8 cellular contexts compared by ENCODE assay signal in the genomic region with DNA sequence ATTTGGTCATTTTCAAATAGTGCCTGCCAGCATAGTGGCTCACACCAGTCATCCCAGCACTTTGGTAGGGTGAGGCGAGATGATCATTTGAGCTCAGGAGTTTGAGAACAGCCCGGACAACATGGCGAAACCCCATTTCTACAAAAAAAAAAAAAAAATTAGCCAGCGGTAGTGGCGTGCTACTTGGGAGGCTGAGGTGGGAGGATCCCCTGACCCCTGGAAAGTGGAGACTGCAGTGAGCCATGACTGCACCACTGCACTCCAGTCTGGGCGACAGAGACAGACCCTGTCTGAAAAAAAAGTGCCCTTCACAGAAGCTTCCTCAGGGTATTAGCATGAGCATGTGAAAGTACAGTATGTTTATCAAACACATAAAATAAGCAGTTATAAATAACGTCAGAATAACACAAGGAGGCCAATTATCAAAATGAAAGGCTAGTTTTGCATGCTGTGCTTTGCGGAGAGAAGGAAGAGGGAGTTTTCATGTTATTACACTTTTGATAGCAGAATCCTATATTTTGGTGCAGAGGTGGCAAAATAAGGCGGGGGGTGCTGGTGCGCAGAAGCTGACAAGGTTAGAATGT. TPM values are rescaled to one million over a fixed set of nuclear protein-coding genes. Genes with fewer than 3 reads are reported as not detected.
DNase-seq lines count a peak whose midpoint lies in the region; ATAC-seq, FAIRE-seq and TF ChIP-seq lines count a peak whose summit lies in the region.

No MANE protein-coding gene starts in this region.

- peak overlapping the region; percentile 89 for H3K4me2 ChIP-seq in astrocyte (ENCODE audit: low read length)

- TF ChIP-seq CTCF in cardiac muscle cell (IDR thresholded peaks at IDR 0.05; ENCODE audit: low read depth, low read length), result no peak
- TF ChIP-seq CTCF in astrocyte (IDR thresholded peaks at IDR 0.05; ENCODE audit: insufficient read depth, low read depth, low read length), result no peak
- TF ChIP-seq CTCF in lower leg skin (IDR thresholded peaks at IDR 0.05), result no peak
- TF ChIP-seq CTCF in uterus (IDR thresholded peaks at IDR 0.05), result no peak

- H3K79me2 ChIP-seq in astrocyte (ENCODE audit: insufficient read depth, low read length), result peaks cover 42% of the 10 kb centered on the region

- H4K20me1 ChIP-seq in astrocyte (ENCODE audit: insufficient read depth, low read length), result no peaks in the 10 kb centered on the region

- WGBS in lower leg skin, 2 donors, result 44 to 46% methylated on average over 10 of the region's 10 CpGs

- H3K4me1 Mint-ChIP-seq in astrocyte (ENCODE audit: low read depth, unreplicated experiment), result peaks cover 11% of the 10 kb centered on the region

- H3K4me3 ChIP-seq in cardiac muscle cell (peak overlapping the region; percentile 53), astrocyte (ENCODE audit: insufficient read depth, low read depth, low read length) (peak overlapping the region; percentile 59), lower leg skin (ENCODE audit: low read depth, poor library complexity, severe bottlenecking) (peak overlapping the region; percentile 14), uterus (peak overlapping the region; percentile 41 to 95)

- H2AFZ ChIP-seq in astrocyte (ENCODE audit: low read depth, low read length), result peak overlapping the region; percentile 68

- H3K27me3 ChIP-seq in cardiac muscle cell (no peaks in the 10 kb centered on the region), astrocyte (ENCODE audit: insufficient read depth, low read length) (no peaks in the 10 kb centered on the region), uterus (no peaks in the 10 kb centered on the region)

- DNase-seq in cardiac muscle cell (ENCODE audit: low read depth in 1 of 2, low spot score in 1 of 2), result no peak
- no peak for DNase-seq in cardiac septum (ENCODE audit: low spot score)
- DNase-seq in astrocyte (ENCODE audit: low read depth), result no peak
- no peak for DNase-seq in lower leg skin (ENCODE audit: low spot score in 2 of 2)
- DNase-seq in uterus, result no peak
- no peak for DNase-seq in HCEC 1CT
- no peak for DNase-seq in middle frontal gyrus (ENCODE audit: extremely low spot score, low spot score)

- H3K27me3 Mint-ChIP-seq in astrocyte (ENCODE audit: low read depth, unreplicated experiment), result no peaks in the 10 kb centered on the region

- no peaks in the 10 kb centered on the region for H3K9me3 Mint-ChIP-seq in astrocyte (ENCODE audit: unreplicated experiment)

- H3K9me3 ChIP-seq in cardiac muscle cell (ENCODE audit: low read depth) (no peaks in the 10 kb centered on the region), astrocyte (ENCODE audit: insufficient read depth, low read depth, low read length) (no peaks in the 10 kb centered on the region), uterus (no peaks in the 10 kb centered on the region)

- ATAC-seq in GM18867 (IDR thresholded peaks at IDR 0.05; ENCODE audit: unreplicated experiment), result no peak

- no peaks in the 10 kb centered on the region for H3K36me3 ChIP-seq in cardiac muscle cell
- H3K36me3 ChIP-seq in astrocyte (ENCODE audit: insufficient read depth, low read length), result peaks cover 3% of the 10 kb centered on the region
- H3K36me3 ChIP-seq in uterus, result no peaks in the 10 kb centered on the region

- peak overlapping the region; percentile 93 for H3K27ac ChIP-seq in cardiac muscle cell
- peak overlapping the region; percentile 61 for H3K27ac ChIP-seq in astrocyte (ENCODE audit: low read depth, low read length)
- H3K27ac ChIP-seq in uterus, result peak overlapping the region; percentile 83 to 87

- peak overlapping the region; percentile 67 for H3K9ac ChIP-seq in astrocyte (ENCODE audit: low read length)

- intact Hi-C loops in cardiac septum (cut with DNase I) (loop anchor here (1.0 to 5.0 kb wide), 3 partner anchors 39 to 133 kb away; no protein-coding TSS in a partner anchor), lower leg skin (cut with DNase I; ENCODE audit: low total_unique reads) (no loop called here), uterus (cut with DNase I; ENCODE audit: low total_unique reads) (loop anchor here (5.0 kb wide), 1 partner anchor 752 kb away; the partner anchor contains the start of gene SUCO)

- H3K4me1 ChIP-seq in cardiac muscle cell (ENCODE audit: low read depth) (no peaks in the 10 kb centered on the region), astrocyte (ENCODE audit: insufficient read depth, low read length) (peaks cover 5% of the 10 kb centered on the region), uterus (peaks cover 0 to 4% of the 10 kb centered on the region in 2 donors)

- H3K27ac Mint-ChIP-seq in astrocyte (ENCODE audit: unreplicated experiment), result peak overlapping the region; percentile 94

- H3K36me3 Mint-ChIP-seq in astrocyte (ENCODE audit: low read depth, unreplicated experiment), result peaks cover 2% of the 10 kb centered on the region

- peak overlapping the region; percentile 96 for H3K4me3 Mint-ChIP-seq in astrocyte (ENCODE audit: unreplicated experiment)

- no peak for TF ChIP-seq POLR2A in lower leg skin (IDR thresholded peaks at IDR 0.05)
- no peak for TF ChIP-seq POLR2A in uterus (IDR thresholded peaks at IDR 0.05)

- no peak for FAIRE-seq in astrocyte (lab: Jason Lieb, UNC)

RNA-seq across cellular contexts. Expression of gene METTL13, which starts 0.8 kb away (rescaled TPM):
- total RNA-seq in cardiac muscle cell (17.2 and 21.6 TPM in 2 replicates), cardiac septum (14.4 TPM), astrocyte (25.1 and 26.6 TPM in 2 replicates), lower leg skin (10 to 100 TPM; 10.2 to 25.4 (median 17.7) TPM), uterus (10 to 100 TPM in 2 of 4 donors, 1 to 10 TPM in 2; 6.7 to 23.0 (median 12.3) TPM)
- polyA plus RNA-seq in cardiac muscle cell, result 19.1 and 33.3 TPM in 2 replicates

RNA-seq across cellular contexts. Expression of gene VAMP4, which starts 38.8 kb away (rescaled TPM):
- total RNA-seq in cardiac muscle cell, result 5.0 and 9.4 TPM in 2 replicates
- 6.9 and 8.6 TPM in 2 replicates for polyA plus RNA-seq in cardiac muscle cell
- 8.7 TPM for total RNA-seq in cardiac septum
- 7.4 TPM in 2 replicates for total RNA-seq in astrocyte
- total RNA-seq in lower leg skin, result 10 to 100 TPM in 3 of 4 donors, 1 to 10 TPM in 1; 9.9 to 12.0 (median 11.4) TPM
- total RNA-seq in uterus, result 10 to 100 TPM in 3 of 4 donors, 1 to 10 TPM in 1; 8.2 to 30.2 (median 19.5) TPM

Comparison
In these comparisons a context has a peak if more than half of its experiments do, and no peak if none do; other contexts are left out.
1. H3K4me3 ChIP-seq: peak in every context shown above with its lines; median percentile 68 in uterus; 59 in astrocyte; 53 in cardiac muscle cell; 14 in lower leg skin.